32 cellular contexts compared by ENCODE assay signal in the genomic region with DNA sequence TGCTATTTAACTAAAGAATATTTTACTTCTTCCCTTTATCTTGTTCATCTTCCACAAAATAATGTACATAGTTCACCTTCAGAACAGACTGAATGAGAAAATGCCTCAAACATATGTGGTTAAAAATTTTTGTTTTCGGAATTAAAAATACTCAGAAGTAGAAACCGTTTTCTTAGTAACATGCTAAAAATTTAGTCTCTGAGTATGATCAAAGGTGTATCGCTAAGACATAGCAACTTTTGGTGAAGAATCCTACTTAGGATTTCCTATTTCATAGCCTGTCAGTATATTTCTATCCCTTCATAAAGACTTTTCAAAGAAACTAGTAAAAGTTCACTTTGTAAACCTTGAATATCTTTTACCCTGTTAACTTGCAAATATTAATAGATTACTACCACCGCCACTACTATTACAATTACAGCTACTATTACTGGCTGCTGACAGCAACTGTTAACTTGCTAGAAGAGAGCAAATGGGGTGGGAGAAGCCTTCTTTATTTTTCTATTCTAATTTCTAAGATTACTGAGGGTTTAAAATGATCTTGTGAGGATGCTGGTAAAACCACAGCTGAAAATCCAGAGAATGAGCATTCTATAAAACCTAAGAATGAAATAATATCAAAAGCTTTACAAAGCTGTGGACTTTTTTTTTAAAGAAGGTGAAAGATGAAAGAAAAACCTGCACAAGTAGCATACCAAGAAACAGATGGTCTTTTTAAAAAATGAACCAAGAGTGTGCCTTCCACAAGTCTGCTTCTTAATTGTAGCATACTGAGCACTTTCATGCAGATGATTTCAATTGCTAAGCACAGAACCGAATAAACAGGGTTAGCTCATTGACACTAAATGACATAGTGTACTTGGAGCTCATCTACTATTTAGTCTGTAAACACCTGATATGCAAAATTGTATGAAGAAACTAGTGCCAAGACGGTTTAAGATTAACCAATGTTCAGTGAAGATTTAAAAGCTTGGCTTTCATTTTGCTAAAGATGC.
DNase-seq lines count a peak whose midpoint lies in the region; ATAC-seq and TF ChIP-seq lines count a peak whose summit lies in the region.
"Had no signal": no experiment of that assay in that cellular context is flagged by ENCODE, and none has a peak within 500 bp of the region (broad histone marks: within the 10 kb centered on the region; RNA-seq: fewer than 3 reads in every experiment).

No MANE protein-coding gene starts in this region.

- no peaks in the 10 kb centered on the region for H3K9me3 ChIP-seq in KOPT-K1 (ENCODE audit: insufficient read depth, low read length, poor library complexity, severe bottlenecking)
- H3K9me3 ChIP-seq: left ventricle myocardium inferior, thoracic aorta had no signal

- peak overlapping the region; percentile 86 for H3K27ac ChIP-seq in KOPT-K1 (ENCODE audit: low read depth, low read length, poor library complexity, severe bottlenecking)
- H3K27ac ChIP-seq: coronary artery, HL-60, left ventricle myocardium inferior, thoracic aorta, WERI-Rb-1 had no signal

- peaks cover 3% of the 10 kb centered on the region for H3K36me3 Mint-ChIP-seq in activated CD4-positive, alpha-beta memory T cell treated with anti-CD3 and anti-CD28 coated beads, Interleukin-2, amount 10 ng/mL, durations not matched to agents 7 days and 5 days (ENCODE audit: low read depth)
- peaks cover under 1% of the 10 kb centered on the region for H3K36me3 Mint-ChIP-seq in activated CD4-positive, alpha-beta memory T cell treated with anti-CD3 and anti-CD28 coated beads for 36 hours
- H3K36me3 Mint-ChIP-seq in activated CD8-positive, alpha-beta T cell treated with anti-CD3 and anti-CD28 coated beads, Interleukin-2, amount 10 ng/mL, durations not matched to agents 7 days and 5 days (ENCODE audit: low read depth), result peaks cover 2% of the 10 kb centered on the region
- H3K36me3 Mint-ChIP-seq in nephron (ENCODE audit: low read depth), result no peaks in the 10 kb centered on the region
- no peaks in the 10 kb centered on the region for H3K36me3 Mint-ChIP-seq in activated T-helper 17 cell treated with anti-CD3 and anti-CD28 coated beads, Interleukin-2, amount 50 U/mL, for 72 hours (ENCODE audit: low read depth)

- no peak for TF ChIP-seq CTCF in nephron (IDR thresholded peaks at IDR 0.05; ENCODE audit: unreplicated experiment in 3 of 3)

- CTCF ChIA-PET in activated CD4-positive, alpha-beta memory T cell treated with anti-CD3 and anti-CD28 coated beads, Interleukin-2, amount 10 ng/mL, durations not matched to agents 7 days and 5 days (lab: Charles Lee), result no interaction called here
- CTCF ChIA-PET in activated CD4-positive, alpha-beta memory T cell treated with anti-CD3 and anti-CD28 coated beads for 36 hours (lab: Charles Lee), result no interaction called here
- CTCF ChIA-PET in activated CD8-positive, alpha-beta T cell treated with anti-CD3 and anti-CD28 coated beads, Interleukin-2, amount 10 ng/mL, durations not matched to agents 7 days and 5 days (lab: Charles Lee), result interaction anchor here (0.6 kb wide), 1 partner anchor 106 kb away, joined by 3 read pairs; no protein-coding TSS in a partner anchor

- intact Hi-C loops in activated CD4-positive, alpha-beta memory T cell treated with anti-CD3 and anti-CD28 coated beads for 36 hours (cut with micrococcal nuclease), result no loop called here

- no peaks in the 10 kb centered on the region for H3K9me3 Mint-ChIP-seq in activated CD4-positive, alpha-beta memory T cell treated with anti-CD3 and anti-CD28 coated beads, Interleukin-2, amount 10 ng/mL, durations not matched to agents 7 days and 5 days
- no peaks in the 10 kb centered on the region for H3K9me3 Mint-ChIP-seq in activated CD4-positive, alpha-beta memory T cell treated with anti-CD3 and anti-CD28 coated beads for 36 hours
- no peaks in the 10 kb centered on the region for H3K9me3 Mint-ChIP-seq in activated CD8-positive, alpha-beta T cell treated with anti-CD3 and anti-CD28 coated beads, Interleukin-2, amount 10 ng/mL, durations not matched to agents 7 days and 5 days (ENCODE audit: insufficient read depth)
- no peaks in the 10 kb centered on the region for H3K9me3 Mint-ChIP-seq in nephron
- no peaks in the 10 kb centered on the region for H3K9me3 Mint-ChIP-seq in activated T-helper 17 cell treated with anti-CD3 and anti-CD28 coated beads, Interleukin-2, amount 50 U/mL, for 72 hours
- H3K9me3 Mint-ChIP-seq: CD4-positive, alpha-beta T cell; H9; mesothelial cell of epicardium; stimulated activated naive CD8-positive, alpha-beta T cell treated with anti-CD3 and anti-CD28 coated beads, Interleukin-15, Interleukin-2, amounts not matched to agents 100 ng/mL and 50 ng/mL, for 24 hours had no signal

- peak overlapping the region; percentile 42 for H3K27ac Mint-ChIP-seq in activated CD4-positive, alpha-beta memory T cell treated with anti-CD3 and anti-CD28 coated beads, Interleukin-2, amount 10 ng/mL, durations not matched to agents 7 days and 5 days
- no peak overlapping the region for H3K27ac Mint-ChIP-seq in activated CD4-positive, alpha-beta memory T cell treated with anti-CD3 and anti-CD28 coated beads for 36 hours
- H3K27ac Mint-ChIP-seq in activated CD8-positive, alpha-beta T cell treated with anti-CD3 and anti-CD28 coated beads, Interleukin-2, amount 10 ng/mL, durations not matched to agents 7 days and 5 days, result peak overlapping the region; percentile 74
- peak overlapping the region in 2 of 3 experiments; percentile 30 to 35 for H3K27ac Mint-ChIP-seq in nephron
- no peak overlapping the region for H3K27ac Mint-ChIP-seq in activated T-helper 17 cell treated with anti-CD3 and anti-CD28 coated beads, Interleukin-2, amount 50 U/mL, for 72 hours
- H3K27ac Mint-ChIP-seq: activated naive CD8-positive, alpha-beta T cell; CD4-positive, alpha-beta T cell; H9; mesothelial cell of epicardium; stimulated activated naive CD8-positive, alpha-beta T cell treated with anti-CD3 and anti-CD28 coated beads, Interleukin-15, Interleukin-2, amounts not matched to agents 100 ng/mL and 50 ng/mL, for 24 hours had no signal

- no peaks in the 10 kb centered on the region for H3K27me3 Mint-ChIP-seq in activated CD4-positive, alpha-beta memory T cell treated with anti-CD3 and anti-CD28 coated beads, Interleukin-2, amount 10 ng/mL, durations not matched to agents 7 days and 5 days
- no peaks in the 10 kb centered on the region for H3K27me3 Mint-ChIP-seq in activated CD4-positive, alpha-beta memory T cell treated with anti-CD3 and anti-CD28 coated beads for 36 hours
- no peaks in the 10 kb centered on the region for H3K27me3 Mint-ChIP-seq in activated CD8-positive, alpha-beta T cell treated with anti-CD3 and anti-CD28 coated beads, Interleukin-2, amount 10 ng/mL, durations not matched to agents 7 days and 5 days (ENCODE audit: low read depth)
- no peaks in the 10 kb centered on the region for H3K27me3 Mint-ChIP-seq in nephron (ENCODE audit: low read depth)
- H3K27me3 Mint-ChIP-seq in activated T-helper 17 cell treated with anti-CD3 and anti-CD28 coated beads, Interleukin-2, amount 50 U/mL, for 72 hours, result no peaks in the 10 kb centered on the region
- H3K27me3 Mint-ChIP-seq: activated naive CD8-positive, alpha-beta T cell; CD4-positive, alpha-beta T cell; stimulated activated naive CD8-positive, alpha-beta T cell treated with anti-CD3 and anti-CD28 coated beads, Interleukin-15, Interleukin-2, amounts not matched to agents 100 ng/mL and 50 ng/mL, for 24 hours had no signal

- H3K4me3 Mint-ChIP-seq in activated CD4-positive, alpha-beta memory T cell treated with anti-CD3 and anti-CD28 coated beads, Interleukin-2, amount 10 ng/mL, durations not matched to agents 7 days and 5 days, result no peak overlapping the region
- H3K4me3 Mint-ChIP-seq in activated CD4-positive, alpha-beta memory T cell treated with anti-CD3 and anti-CD28 coated beads for 36 hours, result no peak overlapping the region
- H3K4me3 Mint-ChIP-seq in activated CD8-positive, alpha-beta T cell treated with anti-CD3 and anti-CD28 coated beads, Interleukin-2, amount 10 ng/mL, durations not matched to agents 7 days and 5 days, result peak overlapping the region; percentile 25
- no peak overlapping the region for H3K4me3 Mint-ChIP-seq in nephron
- no peak overlapping the region for H3K4me3 Mint-ChIP-seq in activated T-helper 17 cell treated with anti-CD3 and anti-CD28 coated beads, Interleukin-2, amount 50 U/mL, for 72 hours
- H3K4me3 Mint-ChIP-seq: activated naive CD8-positive, alpha-beta T cell; CD4-positive, alpha-beta T cell; H9; mesothelial cell of epicardium; stimulated activated naive CD8-positive, alpha-beta T cell treated with anti-CD3 and anti-CD28 coated beads, Interleukin-15, Interleukin-2, amounts not matched to agents 100 ng/mL and 50 ng/mL, for 24 hours had no signal

- POLR2A ChIA-PET in activated CD4-positive, alpha-beta memory T cell treated with anti-CD3 and anti-CD28 coated beads, Interleukin-2, amount 10 ng/mL, durations not matched to agents 7 days and 5 days (lab: Charles Lee), result no interaction called here
- POLR2A ChIA-PET in activated CD4-positive, alpha-beta memory T cell treated with anti-CD3 and anti-CD28 coated beads for 36 hours (lab: Charles Lee), result no interaction called here
- POLR2A ChIA-PET in activated CD8-positive, alpha-beta T cell treated with anti-CD3 and anti-CD28 coated beads, Interleukin-2, amount 10 ng/mL, durations not matched to agents 7 days and 5 days (lab: Charles Lee), result no interaction called here

- no peaks in the 10 kb centered on the region for H3K36me3 ChIP-seq in KOPT-K1 (ENCODE audit: insufficient read depth, low read length)
- H3K36me3 ChIP-seq: left ventricle myocardium inferior, thoracic aorta, WERI-Rb-1 had no signal

- peak; percentile 67 for ATAC-seq in activated CD8-positive, alpha-beta T cell treated with anti-CD3 and anti-CD28 coated beads, Interleukin-2, amount 10 ng/mL, durations not matched to agents 7 days and 5 days
- ATAC-seq in activated T-helper 17 cell treated with anti-CD3 and anti-CD28 coated beads, Interleukin-2, amount 50 U/mL, for 72 hours (replicated peaks), result no peak

- no peak for DNase-seq in activated CD4-positive, alpha-beta memory T cell treated with anti-CD3 and anti-CD28 coated beads, Interleukin-2, amount 10 ng/mL, durations not matched to agents 7 days and 5 days
- no peak for DNase-seq in activated CD4-positive, alpha-beta memory T cell treated with anti-CD3 and anti-CD28 coated beads for 36 hours
- no peak for DNase-seq in activated CD8-positive, alpha-beta T cell treated with anti-CD3 and anti-CD28 coated beads, Interleukin-2, amount 10 ng/mL, durations not matched to agents 7 days and 5 days
- DNase-seq in NK-92 treated with Interleukin-12 subunit alpha and Interleukin-12 subunit beta, amount 100 ng/mL, for 24 hours (lab: John Stamatoyannopoulos, UW), result no peak
- DNase-seq in AML-193 (lab: John Stamatoyannopoulos, UW), result no peak
- DNase-seq: activated CD4-positive, alpha-beta T cell treated with anti-CD3 and anti-CD28 coated beads for 48 hours; activated CD8-positive, alpha-beta memory T cell treated with anti-CD3 and anti-CD28 coated beads, Interleukin-2, amount 50 U/mL, for 48 hours; aorta; CD4-positive, alpha-beta T cell; effector CD8-positive, alpha-beta T cell; erythroblast; H9; Kasumi-1; left ventricle myocardium inferior; NCI-H1436; NCI-H2081; NCI-H345; NCI-H774; right cardiac atrium; stimulated activated CD4-positive, alpha-beta T cell treated with anti-CD3 and anti-CD28 coated beads, Interleukin-2, amount 100 ng/mL, for 24 hours; SW 1271; T1000; WERI-Rb-1 had no signal

- peaks cover 56% of the 10 kb centered on the region for H3K4me1 Mint-ChIP-seq in activated CD4-positive, alpha-beta memory T cell treated with anti-CD3 and anti-CD28 coated beads, Interleukin-2, amount 10 ng/mL, durations not matched to agents 7 days and 5 days
- peaks cover 14% of the 10 kb centered on the region for H3K4me1 Mint-ChIP-seq in activated CD4-positive, alpha-beta memory T cell treated with anti-CD3 and anti-CD28 coated beads for 36 hours (ENCODE audit: low read depth)
- peaks cover 37% of the 10 kb centered on the region for H3K4me1 Mint-ChIP-seq in activated CD8-positive, alpha-beta T cell treated with anti-CD3 and anti-CD28 coated beads, Interleukin-2, amount 10 ng/mL, durations not matched to agents 7 days and 5 days (ENCODE audit: low read depth)
- peaks cover 23% of the 10 kb centered on the region for H3K4me1 Mint-ChIP-seq in nephron
- H3K4me1 Mint-ChIP-seq in activated T-helper 17 cell treated with anti-CD3 and anti-CD28 coated beads, Interleukin-2, amount 50 U/mL, for 72 hours, result peaks cover 15% of the 10 kb centered on the region
- H3K4me1 Mint-ChIP-seq: mesothelial cell of epicardium had no signal

Comparison
In these comparisons a context has a peak if more than half of its experiments do, and no peak if none do; other contexts are left out.
1. H3K27ac Mint-ChIP-seq: peak in activated CD4-positive, alpha-beta memory T cell treated with anti-CD3 and anti-CD28 coated beads, Interleukin-2, amount 10 ng/mL, durations not matched to agents 7 days and 5 days (single experiment), activated CD8-positive, alpha-beta T cell treated with anti-CD3 and anti-CD28 coated beads, Interleukin-2, amount 10 ng/mL, durations not matched to agents 7 days and 5 days (single experiment) and nephron (2 of 3); none in activated CD4-positive, alpha-beta memory T cell treated with anti-CD3 and anti-CD28 coated beads for 36 hours (single experiment) and activated T-helper 17 cell treated with anti-CD3 and anti-CD28 coated beads, Interleukin-2, amount 50 U/mL, for 72 hours (single experiment).